ENCODE assay signal across 1 cellular context in genomic region chr9:40992472-40992821, GRCh38.
A peak's percentile ranks its signal among the peaks of the same experiment; 100 is the strongest.
TF ChIP-seq lines count a peak whose summit lies in the region.

No MANE protein-coding gene starts in this region.

TF ChIP-seq in GM12878, 131 proteins besides CTCF, POLR2A, EP300 and RAD21 (continued from another document):
- TF ChIP-seq ASH2L (IDR thresholded peaks at IDR 0.05; ENCODE audit: borderline replicate concordance, low read depth), result 0 out of 2 replicates have a peak, but pooled peaks have one; percentile 33
- TF ChIP-seq NBN (IDR thresholded peaks at IDR 0.05), result peak; percentile 91; the same call in 1 of the 2 replicates
- TF ChIP-seq IKZF2 (IDR thresholded peaks at IDR 0.05), result peak; percentile 38 to 77
- TF ChIP-seq ZBTB40 (IDR thresholded peaks at IDR 0.05; ENCODE audit: borderline replicate concordance), result peak; percentile 55; the same call in 1 of the 2 replicates
- peak; percentile 10; the same call in 1 of the 2 replicates for TF ChIP-seq ZBTB11 (CRISPR knock-in tag; IDR thresholded peaks at IDR 0.05)
- TF ChIP-seq MLLT1 (IDR thresholded peaks at IDR 0.05), result peak; percentile 90
- TF ChIP-seq NKRF (conservative IDR thresholded peaks at IDR 0.05), result peak; percentile 84
- 0 out of 2 replicates have a peak, but pooled peaks have one; percentile 83 for TF ChIP-seq HDGF (IDR thresholded peaks at IDR 0.05)
- TF ChIP-seq ZNF207 (IDR thresholded peaks at IDR 0.05; ENCODE audit: borderline replicate concordance), result 0 out of 2 replicates have a peak, but pooled peaks have one; percentile 28
- 0 out of 2 replicates have a peak, but pooled peaks have one; percentile 64 for TF ChIP-seq MTA2 (IDR thresholded peaks at IDR 0.05; ENCODE audit: low read depth)
- TF ChIP-seq NR2C1 (IDR thresholded peaks at IDR 0.05), result peak; percentile 61
- peak; percentile 80 for TF ChIP-seq SKIL (IDR thresholded peaks at IDR 0.05; ENCODE audit: low read depth, poor library complexity, severe bottlenecking)
- peak; percentile 57 for TF ChIP-seq MEF2B (IDR thresholded peaks at IDR 0.05; ENCODE audit: partially characterized antibody, poor library complexity, severe bottlenecking)
- TF ChIP-seq NR2F1 (conservative IDR thresholded peaks at IDR 0.05), result peak; percentile 98
- TF ChIP-seq EGR1 (IDR thresholded peaks at IDR 0.05; ENCODE audit: borderline replicate concordance in 1 of 2, low read depth in 2 of 2, low read length in 2 of 2), result peak in 1 of 2 experiments; percentile 86; a peak in 2 of 3 replicates
